1 cellular context compared by ENCODE assay signal in genomic region chr1:29105822-29106221, GRCh38.
TF ChIP-seq lines count a peak whose summit lies in the region.

No MANE protein-coding gene starts in this region.

TF ChIP-seq in HepG2, 621 proteins besides CTCF, POLR2A, EP300 and RAD21 (continued from another document):
- TF ChIP-seq DMAP1 (CRISPR knock-in tag; IDR thresholded peaks at IDR 0.05) (no peak), JDP2 (CRISPR knock-in tag; IDR thresholded peaks at IDR 0.05; ENCODE audit: borderline replicate concordance) (no peak), ZNF280B (CRISPR knock-in tag; IDR thresholded peaks at IDR 0.05; ENCODE audit: borderline replicate concordance) (no peak), PAXIP1 (CRISPR knock-in tag; conservative IDR thresholded peaks at IDR 0.05) (peak; percentile 67), SKI (IDR thresholded peaks at IDR 0.05; ENCODE audit: partially characterized antibody) (no peak), ZNF3 (CRISPR knock-in tag; IDR thresholded peaks at IDR 0.05) (no peak), BATF2 (CRISPR knock-in tag; IDR thresholded peaks at IDR 0.05) (no peak), ARID2 (CRISPR knock-in tag; IDR thresholded peaks at IDR 0.05; ENCODE audit: borderline replicate concordance) (no peak), HOXA7 (CRISPR knock-in tag; IDR thresholded peaks at IDR 0.05) (no peak), KAT2B (IDR thresholded peaks at IDR 0.05; ENCODE audit: borderline replicate concordance, low read depth, low read length) (no peak), ZNF639 (CRISPR knock-in tag; conservative IDR thresholded peaks at IDR 0.05) (no peak), HOXD1 (CRISPR knock-in tag; IDR thresholded peaks at IDR 0.05) (no peak), ZNF496 (CRISPR knock-in tag; IDR thresholded peaks at IDR 0.05; ENCODE audit: insufficient replicate concordance) (no peak), ZNF460 (CRISPR knock-in tag; IDR thresholded peaks at IDR 0.05; ENCODE audit: borderline replicate concordance) (no peak), GATAD1 (CRISPR knock-in tag; IDR thresholded peaks at IDR 0.05) (no peak), LCORL (IDR thresholded peaks at IDR 0.05) (no peak), LCORL (CRISPR knock-in tag; IDR thresholded peaks at IDR 0.05) (0 out of 2 replicates have a peak, but pooled peaks have one; percentile 48), IKZF4 (CRISPR knock-in tag; IDR thresholded peaks at IDR 0.05; ENCODE audit: borderline replicate concordance, low read depth, not compliant biosample characterization) (no peak), FOSL1 (CRISPR knock-in tag; IDR thresholded peaks at IDR 0.05; ENCODE audit: borderline replicate concordance) (no peak), KAT8 (CRISPR knock-in tag; IDR thresholded peaks at IDR 0.05) (0 out of 2 replicates have a peak, but pooled peaks have one; percentile 27), ZNF570 (CRISPR knock-in tag; IDR thresholded peaks at IDR 0.05; ENCODE audit: borderline replicate concordance) (no peak)
